15 cellular contexts compared by ENCODE assay signal in genomic region chr6:96659084-96659845, GRCh38.
DNase-seq lines count a peak whose midpoint lies in the region; ATAC-seq, FAIRE-seq and TF ChIP-seq lines count a peak whose summit lies in the region.
"Had no signal": no experiment of that assay in that cellular context is flagged by ENCODE, and none has a peak within 500 bp of the region (broad histone marks: within the 10 kb centered on the region; RNA-seq: fewer than 3 reads in every experiment).

No MANE protein-coding gene starts in this region.

- no peak for DNase-seq in GM12892 (ENCODE audit: insufficient read length)
- DNase-seq in NCI-H2171 treated with DMSO at 0.1 percent for 48 hours (lab: John Stamatoyannopoulos, UW) = peak; percentile 92
- no peak for DNase-seq in NCI-H2196 treated with DMSO at 0.1 percent for 48 hours (lab: John Stamatoyannopoulos, UW; ENCODE audit: unreplicated experiment)
- no peak for DNase-seq in SK-N-DZ (ENCODE audit: low spot score)
- no peak for DNase-seq in dedifferentiated amniotic fluid mesenchymal stem cell (ENCODE audit: extremely low spot score)
- DNase-seq in ecto neural progenitor cell (ENCODE audit: low spot score) = no peak
- DNase-seq: dermis blood vessel endothelial cell, esophagus squamous epithelium, Kasumi-1, left colon, Peyer's patch, SW 1271 had no signal

- FAIRE-seq in GM12892 (lab: Jason Lieb, UNC) = peak; percentile 30

- ATAC-seq in GM21576 (IDR thresholded peaks at IDR 0.05; ENCODE audit: unreplicated experiment) (peak; percentile 54), HG03520 (IDR thresholded peaks at IDR 0.05; ENCODE audit: unreplicated experiment) (peak; percentile 64)
- ATAC-seq: left colon, WTC11 had no signal

- TF ChIP-seq POLR2A in GM12892 (IDR thresholded peaks at IDR 0.05; ENCODE audit: low read depth, low read length) = no peak
